8 cellular contexts compared by ENCODE assay signal in genomic region chr15:67840747-67841634, GRCh38. TPM values are rescaled to one million over a fixed set of nuclear protein-coding genes. Genes with fewer than 3 reads are reported as not detected.
DNase-seq lines count a peak whose midpoint lies in the region; ATAC-seq, FAIRE-seq and TF ChIP-seq lines count a peak whose summit lies in the region.

No MANE protein-coding gene starts in this region.

- H3K36me3 ChIP-seq in bronchial epithelial cell (ENCODE audit: control insufficient read depth, insufficient read depth, low read length) (no peaks in the 10 kb centered on the region), stomach smooth muscle (ENCODE audit: control insufficient read depth in 2 of 2, insufficient read depth in 2 of 2, low read length in 2 of 2) (no peaks in the 10 kb centered on the region)

- peak; percentile 15 for ATAC-seq in Right ventricle myocardium inferior

- H3K9ac ChIP-seq in stomach smooth muscle (ENCODE audit: low read length in 2 of 2): peak overlapping the region; percentile 90 to 97

- peak overlapping the region; percentile 96 for H3K27ac ChIP-seq in stomach smooth muscle (ENCODE audit: low read length)

- H3K9me3 ChIP-seq in stomach smooth muscle (ENCODE audit: control insufficient read depth in 2 of 2, low read length in 2 of 2): no peaks in the 10 kb centered on the region

- H3K4me1 ChIP-seq in stomach smooth muscle (ENCODE audit: control insufficient read depth, insufficient read depth, low read length): peaks cover 24% of the 10 kb centered on the region

- DNase-seq in Right ventricle myocardium inferior (ENCODE audit: missing footprints) (no peak), cardiac septum (ENCODE audit: low spot score) (no peak), NCI-H69 (lab: John Stamatoyannopoulos, UW) (peak; percentile 73), bronchial epithelial cell (ENCODE audit: low read depth) (peak; percentile 19), left kidney (ENCODE audit: low read depth, low spot score) (peak; percentile 75), DMS153 treated with DMSO at 0.1 percent for 48 hours (lab: John Stamatoyannopoulos, UW; ENCODE audit: unreplicated experiment) (no peak), cerebellum (ENCODE audit: low spot score) (no peak)

- H3K4me3 ChIP-seq in bronchial epithelial cell (ENCODE audit: low read depth, low read length) (peak overlapping the region; percentile 93), stomach smooth muscle (ENCODE audit: low read length in 2 of 2) (peak overlapping the region; percentile 88 to 97)

- no peak for FAIRE-seq in bronchial epithelial cell (lab: Jason Lieb, UNC)

- H3K27me3 ChIP-seq in bronchial epithelial cell (ENCODE audit: control insufficient read depth, insufficient read depth, low read length) (peaks cover 3% of the 10 kb centered on the region), stomach smooth muscle (ENCODE audit: control insufficient read depth in 1 of 2, insufficient read depth in 2 of 2, low read length in 2 of 2) (peaks cover 2 to 3% of the 10 kb centered on the region in 2 donors)

- intact Hi-C loops in Right ventricle myocardium inferior (cut with DNase I): no loop called here
- intact Hi-C loops in cardiac septum (cut with DNase I): no loop called here

- no peak for TF ChIP-seq CTCF in bronchial epithelial cell (IDR thresholded peaks at IDR 0.05; ENCODE audit: insufficient read depth, low read length, severe bottlenecking)

RNA-seq across cellular contexts. Expression of gene RNU6-1, which starts 1.1 kb away (rescaled TPM):
- total RNA-seq in Right ventricle myocardium inferior (not detected), cardiac septum (not detected), bronchial epithelial cell (not detected in 2 replicates), cerebellum (not detected)

RNA-seq across cellular contexts. Expression of gene SKOR1, which starts 15.7 kb away (rescaled TPM):
- total RNA-seq in Right ventricle myocardium inferior: not detected
- 0.24 TPM for total RNA-seq in cardiac septum
- total RNA-seq in bronchial epithelial cell: under 0.01 TPM in 2 replicates
- total RNA-seq in cerebellum: 14.9 TPM

Comparison
In these comparisons a context has a peak if more than half of its experiments do, and no peak if none do; other contexts are left out.
1. DNase-seq: peak in NCI-H69 (single experiment), bronchial epithelial cell (single experiment) and left kidney (single experiment); none in Right ventricle myocardium inferior (single experiment), cardiac septum (single experiment), DMS153 treated with DMSO at 0.1 percent for 48 hours (single experiment) and cerebellum (single experiment).
2. RNA of gene SKOR1, which starts 15.7 kb away (total RNA-seq): 14.9 TPM in cerebellum (single experiment); 0.24 TPM in cardiac septum (single experiment), not detected in Right ventricle myocardium inferior (single experiment) and under 0.01 TPM in bronchial epithelial cell; every median in the first group is over 10 times any median in the second.